Comparison of ENCODE assay signal across 30 cellular contexts in genomic region chr14:102889615-102890014, GRCh38. TPM values are rescaled to one million over a fixed set of nuclear protein-coding genes. Genes with fewer than 3 reads are reported as not detected.
"Had no signal": no experiment of that assay in that cellular context is flagged by ENCODE, and none has a peak within 500 bp of the region (broad histone marks: within the 10 kb centered on the region; RNA-seq: fewer than 3 reads in every experiment).

No MANE protein-coding gene starts in this region.

- H3K4me3 ChIP-seq: coronary artery, dorsolateral prefrontal cortex had no signal

- H3K27me3 Mint-ChIP-seq: activated CD4-positive, alpha-beta memory T cell treated with anti-CD3 and anti-CD28 coated beads for 36 hours; activated CD4-positive, alpha-beta T cell treated with anti-CD3 and anti-CD28 coated beads for 36 hours; activated CD4-positive, alpha-beta T cell treated with anti-CD3 and anti-CD28 coated beads, Interleukin-2, amount 10 ng/mL, durations not matched to agents 24 days and 14 days; activated CD8-positive, alpha-beta memory T cell treated with anti-CD3 and anti-CD28 coated beads, Interleukin-2, amount 10 ng/mL, durations not matched to agents 7 days and 5 days; activated naive CD4-positive, alpha-beta T cell treated with anti-CD3 and anti-CD28 coated beads, Interleukin-2, amount 10 ng/mL, durations not matched to agents 7 days and 5 days; activated naive CD8-positive, alpha-beta T cell; central memory CD8-positive, alpha-beta T cell; dendritic cell treated with granulocyte-macrophage colony-stimulating factor and Interleukin-4, amounts not matched to agents 40 ng/mL and 50 ng/mL, for 4 days; T-helper 17 cell had no signal

- H3K4me3 Mint-ChIP-seq: activated CD4-positive, alpha-beta memory T cell treated with anti-CD3 and anti-CD28 coated beads for 36 hours; activated CD4-positive, alpha-beta T cell treated with anti-CD3 and anti-CD28 coated beads for 36 hours; activated CD4-positive, alpha-beta T cell treated with anti-CD3 and anti-CD28 coated beads, Interleukin-2, amount 10 ng/mL, durations not matched to agents 24 days and 14 days; activated CD8-positive, alpha-beta memory T cell treated with anti-CD3 and anti-CD28 coated beads, Interleukin-2, amount 10 ng/mL, durations not matched to agents 7 days and 5 days; activated CD8-positive, alpha-beta T cell treated with anti-CD3 and anti-CD28 coated beads, Interleukin-2, amount 10 ng/mL, durations not matched to agents 7 days and 5 days; activated naive CD4-positive, alpha-beta T cell treated with anti-CD3 and anti-CD28 coated beads, Interleukin-2, amount 10 ng/mL, durations not matched to agents 7 days and 5 days; activated naive CD8-positive, alpha-beta T cell; activated T-helper 1 cell treated with anti-CD3 and anti-CD28 coated beads, Interleukin-12 subunit alpha, Interleukin-12 subunit beta, Interleukin-2, Interleukin-4 antibody, amounts not matched to agents 30 ng/mL and 10 ng/mL and 1 ng/mL, durations not matched to agents 14 hours and 24 hours and 36 hours; central memory CD8-positive, alpha-beta T cell; dendritic cell treated with granulocyte-macrophage colony-stimulating factor and Interleukin-4, amounts not matched to agents 40 ng/mL and 50 ng/mL, for 4 days; endodermal cell; T-helper 17 cell; T-helper 2 cell treated with Interferon-gamma antibody and Interleukin-4, amounts not matched to agents 5 μg/mL and 100 μg/mL, for 36 hours had no signal

- ATAC-seq: activated CD4-positive, alpha-beta T cell treated with anti-CD3 and anti-CD28 coated beads for 36 hours; activated CD8-positive, alpha-beta memory T cell treated with anti-CD3 and anti-CD28 coated beads, Interleukin-2, amount 10 ng/mL, durations not matched to agents 7 days and 5 days; activated CD8-positive, alpha-beta T cell treated with anti-CD3 and anti-CD28 coated beads, Interleukin-2, amount 10 ng/mL, durations not matched to agents 7 days and 5 days; T-helper 17 cell had no signal

- H3K9me3 Mint-ChIP-seq: activated CD4-positive, alpha-beta memory T cell treated with anti-CD3 and anti-CD28 coated beads for 36 hours; activated CD4-positive, alpha-beta T cell treated with anti-CD3 and anti-CD28 coated beads, Interleukin-2, amount 10 ng/mL, durations not matched to agents 24 days and 14 days; activated naive CD4-positive, alpha-beta T cell treated with anti-CD3 and anti-CD28 coated beads, Interleukin-2, amount 10 ng/mL, durations not matched to agents 7 days and 5 days; activated T-helper 1 cell treated with anti-CD3 and anti-CD28 coated beads, Interleukin-12 subunit alpha, Interleukin-12 subunit beta, Interleukin-2, Interleukin-4 antibody, amounts not matched to agents 30 ng/mL and 10 ng/mL and 1 ng/mL, durations not matched to agents 14 hours and 24 hours and 36 hours; activated T-helper 2 cell treated with anti-CD3 and anti-CD28 coated beads, Interferon-gamma antibody, Interleukin-2, Interleukin-4, amounts not matched to agents 10 μg/mL and 5 μg/mL and 100 μg/mL, durations not matched to agents 14 hours and 24 hours and 36 hours; central memory CD8-positive, alpha-beta T cell; dendritic cell treated with granulocyte-macrophage colony-stimulating factor and Interleukin-4, amounts not matched to agents 40 ng/mL and 50 ng/mL, for 4 days; endodermal cell; T-helper 2 cell treated with Interferon-gamma antibody and Interleukin-4, amounts not matched to agents 5 μg/mL and 100 μg/mL, for 36 hours had no signal

- H3K27ac Mint-ChIP-seq: activated CD4-positive, alpha-beta memory T cell treated with anti-CD3 and anti-CD28 coated beads for 36 hours; activated CD4-positive, alpha-beta T cell treated with anti-CD3 and anti-CD28 coated beads for 36 hours; activated CD4-positive, alpha-beta T cell treated with anti-CD3 and anti-CD28 coated beads, Interleukin-2, amount 10 ng/mL, durations not matched to agents 24 days and 14 days; activated CD8-positive, alpha-beta memory T cell treated with anti-CD3 and anti-CD28 coated beads, Interleukin-2, amount 10 ng/mL, durations not matched to agents 7 days and 5 days; activated CD8-positive, alpha-beta T cell treated with anti-CD3 and anti-CD28 coated beads, Interleukin-2, amount 10 ng/mL, durations not matched to agents 7 days and 5 days; activated naive CD4-positive, alpha-beta T cell treated with anti-CD3 and anti-CD28 coated beads, Interleukin-2, amount 10 ng/mL, durations not matched to agents 7 days and 5 days; activated naive CD8-positive, alpha-beta T cell; activated T-helper 1 cell treated with anti-CD3 and anti-CD28 coated beads, Interleukin-12 subunit alpha, Interleukin-12 subunit beta, Interleukin-2, Interleukin-4 antibody, amounts not matched to agents 30 ng/mL and 10 ng/mL and 1 ng/mL, durations not matched to agents 14 hours and 24 hours and 36 hours; activated T-helper 2 cell treated with anti-CD3 and anti-CD28 coated beads, Interferon-gamma antibody, Interleukin-2, Interleukin-4, amounts not matched to agents 10 μg/mL and 5 μg/mL and 100 μg/mL, durations not matched to agents 14 hours and 24 hours and 36 hours; dendritic cell treated with granulocyte-macrophage colony-stimulating factor and Interleukin-4, amounts not matched to agents 40 ng/mL and 50 ng/mL, for 4 days; endodermal cell; T-helper 17 cell; T-helper 2 cell treated with Interferon-gamma antibody and Interleukin-4, amounts not matched to agents 5 μg/mL and 100 μg/mL, for 36 hours had no signal

- H3K27ac ChIP-seq: brain microvascular endothelial cell, coronary artery, dorsolateral prefrontal cortex had no signal

- H3K4me1 Mint-ChIP-seq: activated CD8-positive, alpha-beta memory T cell treated with anti-CD3 and anti-CD28 coated beads, Interleukin-2, amount 10 ng/mL, durations not matched to agents 7 days and 5 days; activated naive CD4-positive, alpha-beta T cell treated with anti-CD3 and anti-CD28 coated beads, Interleukin-2, amount 10 ng/mL, durations not matched to agents 7 days and 5 days; central memory CD8-positive, alpha-beta T cell; endodermal cell; T-helper 17 cell had no signal

- H3K27me3 ChIP-seq: brain microvascular endothelial cell, dorsolateral prefrontal cortex had no signal

- DNase-seq: activated CD4-positive, alpha-beta memory T cell treated with anti-CD3 and anti-CD28 coated beads for 36 hours; activated CD4-positive, alpha-beta T cell treated with anti-CD3 and anti-CD28 coated beads for 36 hours; activated CD4-positive, alpha-beta T cell treated with anti-CD3 and anti-CD28 coated beads, Interleukin-2, amount 10 ng/mL, durations not matched to agents 24 days and 14 days; activated CD4-positive, CD25-positive, alpha-beta regulatory T cell; activated CD4-positive, CD25-positive, alpha-beta regulatory T cell treated with anti-CD3 and anti-CD28 coated beads, Interleukin-2, amount 50 U/mL, for 72 hours; activated CD8-positive, alpha-beta memory T cell treated with anti-CD3 and anti-CD28 coated beads, Interleukin-2, amount 10 ng/mL, durations not matched to agents 7 days and 5 days; activated CD8-positive, alpha-beta memory T cell treated with anti-CD3 and anti-CD28 coated beads, Interleukin-2, amount 50 U/mL, for 48 hours; activated CD8-positive, alpha-beta T cell treated with anti-CD3 and anti-CD28 coated beads, Interleukin-2, amount 10 ng/mL, durations not matched to agents 7 days and 5 days; activated effector memory CD4-positive, alpha-beta T cell treated with anti-CD3 and anti-CD28 coated beads, Interleukin-2, amount 50 U/mL, for 16 hours; activated naive CD4-positive, alpha-beta T cell treated with anti-CD3 and anti-CD28 coated beads, Interleukin-2, amount 10 ng/mL, durations not matched to agents 7 days and 5 days; activated T-cell treated with anti-CD3 and anti-CD28 coated beads for 4 hours; activated T-cell treated with anti-CD3 and anti-CD28 coated beads, Interleukin-2, amount 50 U/mL, for 48 hours; amniotic stem cell; anterior cingulate cortex; brain microvascular endothelial cell; dorsolateral prefrontal cortex; effector memory CD4-positive, alpha-beta T cell; endodermal cell; foreskin fibroblast; T-helper 1 cell; T-helper 17 cell; T1000 had no signal

RNA-seq across cellular contexts. Expression of gene AMN, which starts 32.8 kb away (rescaled TPM):
- total RNA-seq: cardiac septum had no signal
